In genomic region chr10:25425776-25426175, GRCh38 we compare ENCODE assay signal across 33 cellular contexts.
DNase-seq lines count a peak whose midpoint lies in the region; ATAC-seq and TF ChIP-seq lines count a peak whose summit lies in the region.
"Had no signal": no experiment of that assay in that cellular context is flagged by ENCODE, and none has a peak within 500 bp of the region (broad histone marks: within the 10 kb centered on the region; RNA-seq: fewer than 3 reads in every experiment).

No MANE protein-coding gene starts in this region.

- no peak overlapping the region for H3K27ac Mint-ChIP-seq in WTC11
- H3K27ac Mint-ChIP-seq: B cell; CD14-positive monocyte; CD4-positive, alpha-beta memory T cell; CD4-positive, alpha-beta T cell; CD4-positive, CD25-positive, alpha-beta regulatory T cell; CD8-positive, alpha-beta memory T cell; CD8-positive, alpha-beta T cell had no signal

- H3K9me3 ChIP-seq in smooth muscle cell (replicated peaks; ENCODE audit: low read depth), result no peaks in the 10 kb centered on the region
- H3K9me3 ChIP-seq: A549, BE2C, BLaER1 had no signal

- H3K27ac ChIP-seq in smooth muscle cell (ENCODE audit: low read depth) (no peak overlapping the region), dorsolateral prefrontal cortex (no peak overlapping the region)
- H3K27ac ChIP-seq: 22Rv1; A549; BLaER1; BLaER1 treated with 17β-estradiol and CSF1 and Interleukin-3, amounts not matched to agents 10 nM and 100 nM; C4-2B had no signal

- H3K79me2 ChIP-seq in smooth muscle cell (ENCODE audit: low read depth), result no peaks in the 10 kb centered on the region

- peaks cover 26% of the 10 kb centered on the region for H3K36me3 Mint-ChIP-seq in WTC11
- H3K36me3 Mint-ChIP-seq: CD14-positive monocyte; CD4-positive, CD25-positive, alpha-beta regulatory T cell; CD8-positive, alpha-beta T cell had no signal

- H3K9ac ChIP-seq in smooth muscle cell (ENCODE audit: low read depth), result no peak overlapping the region
- H3K9ac ChIP-seq: BLaER1; BLaER1 treated with 17β-estradiol and CSF1 and Interleukin-3, amounts not matched to agents 10 nM and 100 nM had no signal

- H3K9me3 Mint-ChIP-seq in WTC11, result peaks cover 31% of the 10 kb centered on the region

- peak overlapping the region; percentile 35 for H3K4me2 ChIP-seq in smooth muscle cell
- H3K4me2 ChIP-seq: A549; BLaER1; BLaER1 treated with 17β-estradiol and CSF1 and Interleukin-3, amounts not matched to agents 10 nM and 100 nM had no signal

- H3K36me3 ChIP-seq in smooth muscle cell (ENCODE audit: low read depth), result no peaks in the 10 kb centered on the region
- H3K36me3 ChIP-seq: BE2C; BLaER1; BLaER1 treated with 17β-estradiol and CSF1 and Interleukin-3, amounts not matched to agents 10 nM and 100 nM had no signal

- no peaks in the 10 kb centered on the region for H3K27me3 ChIP-seq in smooth muscle cell (ENCODE audit: low read depth)
- no peaks in the 10 kb centered on the region for H3K27me3 ChIP-seq in dorsolateral prefrontal cortex
- H3K27me3 ChIP-seq: BE2C; BLaER1; BLaER1 treated with 17β-estradiol and CSF1 and Interleukin-3, amounts not matched to agents 10 nM and 100 nM had no signal

- no peak overlapping the region for H3K4me3 Mint-ChIP-seq in WTC11
- H3K4me3 Mint-ChIP-seq: B cell; CD14-positive monocyte; CD4-positive, alpha-beta memory T cell; CD4-positive, alpha-beta T cell; CD4-positive, CD25-positive, alpha-beta regulatory T cell; CD8-positive, alpha-beta memory T cell; CD8-positive, alpha-beta T cell had no signal

- intact Hi-C loops in dorsolateral prefrontal cortex (cut with DNase I), result no loop called here

- no peaks in the 10 kb centered on the region for H3F3A ChIP-seq in smooth muscle cell (ENCODE audit: low read depth)

- POLR2A ChIA-PET in WTC11 (lab: Charles Lee), result no interaction called here

- H3K4me1 ChIP-seq in smooth muscle cell (ENCODE audit: low read depth), result no peaks in the 10 kb centered on the region
- H3K4me1 ChIP-seq: A549; BE2C; BLaER1; BLaER1 treated with 17β-estradiol and CSF1 and Interleukin-3, amounts not matched to agents 10 nM and 100 nM; Caco-2 had no signal

- peak overlapping the region; percentile 33 for H2AFZ ChIP-seq in smooth muscle cell (ENCODE audit: low read depth)

- no peak for ATAC-seq in WTC11
- ATAC-seq: A549; CD8-positive, alpha-beta T cell had no signal

- peak; percentile 69 for DNase-seq in amniotic epithelial cell (ENCODE audit: low read depth)
- peak; percentile 55 for DNase-seq in fibroblast of pulmonary artery (ENCODE audit: low read depth)
- DNase-seq in smooth muscle cell (lab: John Stamatoyannopoulos, UW; ENCODE audit: unreplicated experiment), result no peak
- DNase-seq in dorsolateral prefrontal cortex, result no peak
- DNase-seq in WTC11 (ENCODE audit: low spot score), result no peak
- no peak for DNase-seq in HCEC 1CT
- DNase-seq: 8988T; ACHN; AML-193; BE2C; C1 segment of cervical spinal cord; Caco-2; Calu3; CD4-positive, alpha-beta memory T cell; CD4-positive, alpha-beta T cell; CD4-positive, CD25-positive, alpha-beta regulatory T cell; CD8-positive, alpha-beta memory T cell; CD8-positive, alpha-beta T cell; COR-L47; DMS 273 treated with DMSO at 0.1 percent for 48 hours; DMS153; DMS53; DMS79; DMS79 treated with DMSO at 0.1 percent for 48 hours; DND-41; EL had no signal

- CTCF ChIA-PET in WTC11 (lab: Charles Lee), result no interaction called here

- TF ChIP-seq CTCF in fibroblast of pulmonary artery (IDR thresholded peaks at IDR 0.05; ENCODE audit: low read length, missing control alignments) (no peak), smooth muscle cell (IDR thresholded peaks at IDR 0.05; ENCODE audit: borderline replicate concordance, insufficient read depth, poor library complexity, severe bottlenecking) (no peak), dorsolateral prefrontal cortex (IDR thresholded peaks at IDR 0.05 in 54 of 56, conservative IDR thresholded peaks at IDR 0.05 in 2 of 56; ENCODE audit: low read depth in 1 of 56, partially characterized antibody in 56 of 56) (no peak), WTC11 (IDR thresholded peaks at IDR 0.05) (no peak)

- H3K4me1 Mint-ChIP-seq in WTC11, result no peaks in the 10 kb centered on the region
- H3K4me1 Mint-ChIP-seq: B cell; CD14-positive monocyte; CD4-positive, alpha-beta memory T cell; CD4-positive, CD25-positive, alpha-beta regulatory T cell; CD8-positive, alpha-beta memory T cell had no signal

- H4K20me1 ChIP-seq in smooth muscle cell (ENCODE audit: low read depth), result no peaks in the 10 kb centered on the region
- H4K20me1 ChIP-seq: BLaER1; BLaER1 treated with 17β-estradiol and CSF1 and Interleukin-3, amounts not matched to agents 10 nM and 100 nM had no signal

- WGBS in smooth muscle cell (ENCODE audit: low lambda C conversion rate), result 47% methylated on average over 2 of the region's 2 CpGs

- no peak overlapping the region for H3K4me3 ChIP-seq in fibroblast of pulmonary artery (replicated peaks; ENCODE audit: low read depth, low read length)
- no peak overlapping the region for H3K4me3 ChIP-seq in smooth muscle cell
- no peak overlapping the region for H3K4me3 ChIP-seq in dorsolateral prefrontal cortex
- H3K4me3 ChIP-seq: A549; BLaER1; BLaER1 treated with 17β-estradiol and CSF1 and Interleukin-3, amounts not matched to agents 10 nM and 100 nM had no signal

- no peaks in the 10 kb centered on the region for H3K27me3 Mint-ChIP-seq in WTC11 (ENCODE audit: low read depth)
- H3K27me3 Mint-ChIP-seq: B cell; CD4-positive, alpha-beta memory T cell; CD4-positive, alpha-beta T cell; CD4-positive, CD25-positive, alpha-beta regulatory T cell; CD8-positive, alpha-beta memory T cell had no signal

TF ChIP-seq in WTC11, 78 proteins besides CTCF, POLR2A, EP300 and RAD21:
- no peak for TF ChIP-seq ZNF671 (CRISPR knock-in tag; IDR thresholded peaks at IDR 0.05)
TF ChIP-seq in WTC11: peak in this region for 0.

Comparison
In these comparisons a context has a peak if more than half of its experiments do, and no peak if none do; other contexts are left out.
1. DNase-seq: peak in amniotic epithelial cell (single experiment) and fibroblast of pulmonary artery (single experiment); none in smooth muscle cell (single experiment), dorsolateral prefrontal cortex (0 of 10), WTC11 (single experiment) and HCEC 1CT (single experiment).